8 cellular contexts compared by ENCODE assay signal in the genomic region with DNA sequence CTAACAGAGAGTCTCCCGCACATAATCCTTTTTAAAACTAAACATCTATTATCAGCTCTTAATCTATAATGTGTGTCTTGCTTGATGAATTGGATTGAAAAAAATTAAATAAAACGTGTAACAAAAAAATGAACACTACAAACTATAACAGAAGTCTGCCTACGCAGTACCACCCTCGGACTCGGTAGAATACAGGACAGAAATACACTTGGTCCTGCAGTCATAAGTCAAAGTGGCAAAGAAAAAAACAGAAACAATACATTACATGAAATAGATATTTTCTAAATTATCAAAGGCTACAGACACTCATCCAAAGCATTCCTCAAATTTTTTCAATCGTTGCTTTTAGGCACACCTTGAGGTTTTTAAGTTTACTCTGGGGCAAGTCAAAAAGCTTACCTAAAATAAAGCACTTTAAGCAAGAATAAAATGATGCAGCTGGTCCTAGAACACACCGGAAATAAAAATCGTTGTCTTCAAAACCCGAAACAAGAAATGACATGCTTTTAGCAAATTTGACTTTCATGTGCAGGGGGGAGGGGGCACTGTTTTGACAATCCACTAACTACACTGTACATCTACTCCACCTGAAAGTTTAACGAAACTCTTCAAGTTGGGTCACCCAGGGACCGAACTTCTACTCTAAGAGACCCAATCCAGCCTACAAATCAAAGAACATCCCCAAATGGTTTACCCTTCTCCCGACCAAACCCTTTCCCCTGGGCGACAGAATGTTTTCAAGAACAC. TPM values are rescaled to one million over a fixed set of nuclear protein-coding genes. Genes with fewer than 3 reads are reported as not detected.
DNase-seq lines count a peak whose midpoint lies in the region; ATAC-seq, FAIRE-seq and TF ChIP-seq lines count a peak whose summit lies in the region.

No MANE protein-coding gene starts in this region.

- H3K27ac ChIP-seq in astrocyte (ENCODE audit: low read depth, low read length), result peak overlapping the region; percentile 92
- H3K27ac ChIP-seq in liver (ENCODE audit: low read depth in 1 of 2, low read length in 2 of 2), result peak overlapping the region; percentile 88 to 99

- H4K20me1 ChIP-seq in astrocyte (ENCODE audit: insufficient read depth, low read length), result peaks cover 41% of the 10 kb centered on the region

- H3K36me3 ChIP-seq in astrocyte (ENCODE audit: insufficient read depth, low read length), result no peaks in the 10 kb centered on the region
- no peaks in the 10 kb centered on the region for H3K36me3 ChIP-seq in liver (ENCODE audit: control insufficient read depth in 4 of 4, insufficient read depth in 3 of 4, low read depth in 1 of 4, low read length in 3 of 4)

- peak overlapping the region; percentile 97 for H3K4me2 ChIP-seq in astrocyte (ENCODE audit: low read length)

- peak overlapping the region; percentile 92 for H2AFZ ChIP-seq in astrocyte (ENCODE audit: low read depth, low read length)

- no peak for FAIRE-seq in astrocyte (lab: Jason Lieb, UNC)

- H3K27ac Mint-ChIP-seq in astrocyte (ENCODE audit: unreplicated experiment), result peak overlapping the region; percentile 66

- no peak for TF ChIP-seq CTCF in NB4 (IDR thresholded peaks at IDR 0.05; ENCODE audit: low read depth, low read length)
- no peak for TF ChIP-seq CTCF in astrocyte (IDR thresholded peaks at IDR 0.05; ENCODE audit: insufficient read depth, low read depth, low read length)
- no peak for TF ChIP-seq CTCF in liver (IDR thresholded peaks at IDR 0.05; ENCODE audit: low read depth, low read length, missing input control)

- no peak for TF ChIP-seq RAD21 in liver (IDR thresholded peaks at IDR 0.05)

- H3K79me2 ChIP-seq in astrocyte (ENCODE audit: insufficient read depth, low read length), result peaks cover 56% of the 10 kb centered on the region

- DNase-seq in NB4 (ENCODE audit: low read depth), result peak; percentile 43
- DNase-seq in astrocyte (ENCODE audit: low read depth), result no peak
- peak; percentile 40 for DNase-seq in stimulated activated naive CD8-positive, alpha-beta T cell treated with anti-CD3 and anti-CD28 coated beads, Interleukin-15, Interleukin-2, amounts not matched to agents 100 U/mL and 50 U/mL, for 24 hours
- no peak for DNase-seq in KG1 (lab: John Stamatoyannopoulos, UW)
- DNase-seq in NCI-H2081 (lab: John Stamatoyannopoulos, UW), result no peak

- H3K27me3 ChIP-seq in astrocyte (ENCODE audit: insufficient read depth, low read length) (no peaks in the 10 kb centered on the region), liver (ENCODE audit: control insufficient read depth in 4 of 4, insufficient read depth in 4 of 4, low read length in 3 of 4) (no peaks in the 10 kb centered on the region)

- WGBS in liver, result 3% methylated on average over 13 of the region's 13 CpGs

- H3K4me1 ChIP-seq in astrocyte (ENCODE audit: insufficient read depth, low read length) (peaks cover 19% of the 10 kb centered on the region), liver (ENCODE audit: control insufficient read depth in 4 of 4, insufficient read depth in 4 of 4, low read length in 3 of 4) (peaks cover 2 to 25% (median 7%) of the 10 kb centered on the region in 4 donors)

- H3K9me3 ChIP-seq in astrocyte (ENCODE audit: insufficient read depth, low read depth, low read length), result no peaks in the 10 kb centered on the region
- no peaks in the 10 kb centered on the region for H3K9me3 ChIP-seq in liver (ENCODE audit: control insufficient read depth in 4 of 4, low read length in 3 of 4)

- peak overlapping the region; percentile 99 for H3K4me3 Mint-ChIP-seq in astrocyte (ENCODE audit: unreplicated experiment)

- ATAC-seq in GM19438 (IDR thresholded peaks at IDR 0.05; ENCODE audit: low read depth, unreplicated experiment) (peak; percentile 7), HG03025 (IDR thresholded peaks at IDR 0.05; ENCODE audit: low FRiP score, unreplicated experiment) (no peak)
- ATAC-seq in stimulated activated naive CD8-positive, alpha-beta T cell treated with anti-CD3 and anti-CD28 coated beads, Interleukin-15, Interleukin-2, amounts not matched to agents 100 U/mL and 50 U/mL, for 24 hours, result no peak

- H3K27me3 Mint-ChIP-seq in astrocyte (ENCODE audit: low read depth, unreplicated experiment), result no peaks in the 10 kb centered on the region

- H3K36me3 Mint-ChIP-seq in astrocyte (ENCODE audit: low read depth, unreplicated experiment), result no peaks in the 10 kb centered on the region

- no peaks in the 10 kb centered on the region for H3K9me3 Mint-ChIP-seq in astrocyte (ENCODE audit: unreplicated experiment)

- no peak for TF ChIP-seq POLR2A in NB4 (IDR thresholded peaks at IDR 0.05; ENCODE audit: extremely low read depth, insufficient read length)

- H3K4me1 Mint-ChIP-seq in astrocyte (ENCODE audit: low read depth, unreplicated experiment), result peaks cover 12% of the 10 kb centered on the region

- peak overlapping the region; percentile 91 for H3K9ac ChIP-seq in astrocyte (ENCODE audit: low read length)
- peak overlapping the region; percentile 92 to 94 for H3K9ac ChIP-seq in liver (ENCODE audit: low read depth in 1 of 2, low read length in 2 of 2)

- H3K4me3 ChIP-seq in NB4 (ENCODE audit: low read depth, low read length), result peak overlapping the region; percentile 66
- peak overlapping the region; percentile 87 for H3K4me3 ChIP-seq in astrocyte (ENCODE audit: insufficient read depth, low read depth, low read length)
- H3K4me3 ChIP-seq in liver (ENCODE audit: low read depth in 1 of 3, low read length in 3 of 3), result peak overlapping the region; percentile 73 to 99 (median 97)

TF ChIP-seq in liver, 16 proteins besides CTCF, POLR2A, EP300 and RAD21:
- TF ChIP-seq, protein P1, sequence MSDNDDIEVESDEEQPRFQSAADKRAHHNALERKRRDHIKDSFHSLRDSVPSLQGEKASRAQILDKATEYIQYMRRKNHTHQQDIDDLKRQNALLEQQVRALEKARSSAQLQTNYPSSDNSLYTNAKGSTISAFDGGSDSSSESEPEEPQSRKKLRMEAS (IDR thresholded peaks at IDR 0.05), result peak; percentile 48
- TF ChIP-seq REST (IDR thresholded peaks at IDR 0.05), result peak; percentile 4
- no peak for TF ChIP-seq TAF1 (conservative IDR thresholded peaks at IDR 0.05)
- no peak for TF ChIP-seq FOXA1 (IDR thresholded peaks at IDR 0.05)
- TF ChIP-seq YY1 (IDR thresholded peaks at IDR 0.05), result peak; percentile 26
- TF ChIP-seq HNF4G (IDR thresholded peaks at IDR 0.05), result no peak

RNA-seq across cellular contexts. Expression of gene ADAM10, which starts 1.3 kb away (rescaled TPM):
- total RNA-seq in astrocyte, result 243 and 254 TPM in 2 replicates
- total RNA-seq in liver, result 10 to 100 TPM; 45.3 to 55.6 TPM
- 10 to 100 TPM; 12.6 to 23.8 TPM for polyA plus RNA-seq in liver

RNA-seq across cellular contexts. Expression of gene MINDY2, which starts 22.9 kb away (rescaled TPM):
- total RNA-seq in astrocyte (20.9 and 24.5 TPM in 2 replicates), liver (1 to 10 TPM; 5.3 to 7.0 TPM)
- 1 to 10 TPM; 1.5 to 5.0 TPM for polyA plus RNA-seq in liver

Comparison
In these comparisons a context has a peak if more than half of its experiments do, and no peak if none do; other contexts are left out.
1. DNase-seq: peak in NB4 (single experiment) and stimulated activated naive CD8-positive, alpha-beta T cell treated with anti-CD3 and anti-CD28 coated beads, Interleukin-15, Interleukin-2, amounts not matched to agents 100 U/mL and 50 U/mL, for 24 hours (single experiment); none in astrocyte (single experiment), KG1 (single experiment) and NCI-H2081 (0 of 2).
2. Peak in every context shown above with its lines, with median percentiles within 50 percentile points of each other: H3K4me3 ChIP-seq.